Comparison of ENCODE assay signal across 13 cellular contexts in the genomic region with DNA sequence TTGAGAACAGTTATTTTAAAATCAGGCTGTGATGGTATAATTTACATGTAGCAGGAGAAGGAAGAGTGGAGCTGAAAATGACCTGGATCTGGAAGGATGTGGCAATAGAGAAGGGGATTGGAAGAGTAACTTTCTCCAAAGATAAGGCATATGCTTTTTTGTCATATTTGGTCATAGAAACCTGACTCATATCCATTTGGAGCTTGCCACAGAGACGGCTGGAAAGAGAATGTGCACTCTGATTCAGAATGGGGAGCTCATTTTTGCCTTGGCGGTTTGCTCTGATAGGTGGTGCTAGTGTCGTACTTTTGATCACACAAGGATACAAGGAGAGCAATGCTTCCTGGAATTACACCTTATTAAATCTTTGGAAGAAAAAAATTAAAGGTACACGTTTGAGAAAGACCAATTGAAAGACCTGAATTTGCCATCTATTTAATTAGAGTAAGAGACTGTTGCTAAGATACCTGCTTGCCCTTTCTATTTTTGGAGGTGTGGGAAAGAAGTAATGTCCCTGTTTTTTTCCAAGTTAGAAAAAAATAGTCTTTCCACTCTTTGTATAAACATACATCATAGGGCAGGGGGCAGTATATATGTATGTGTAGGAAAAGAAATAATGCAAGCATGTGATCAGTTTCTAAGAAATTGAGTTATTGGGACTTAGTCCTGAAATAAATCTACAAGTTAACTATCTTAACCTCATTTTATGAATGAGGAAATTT. TPM values are rescaled to one million over a fixed set of nuclear protein-coding genes. Genes with fewer than 3 reads are reported as not detected.
DNase-seq lines count a peak whose midpoint lies in the region; ATAC-seq, FAIRE-seq and TF ChIP-seq lines count a peak whose summit lies in the region.
"Had no signal": no experiment of that assay in that cellular context is flagged by ENCODE, and none has a peak within 500 bp of the region (broad histone marks: within the 10 kb centered on the region; RNA-seq: fewer than 3 reads in every experiment).

No MANE protein-coding gene starts in this region.

- no peak for FAIRE-seq in RCC 7860 (lab: Jason Lieb, UNC)
- FAIRE-seq: A549, islet of Langerhans had no signal

- no peak overlapping the region for H3K9ac ChIP-seq in smooth muscle cell (ENCODE audit: low read depth)

- no peaks in the 10 kb centered on the region for H3K9me3 Mint-ChIP-seq in activated CD4-positive, alpha-beta T cell treated with anti-CD3 and anti-CD28 coated beads, Interleukin-2, amount 10 ng/mL, durations not matched to agents 24 days and 14 days

- peak overlapping the region; percentile 68 for H3K27ac ChIP-seq in smooth muscle cell (ENCODE audit: low read depth)
- H3K27ac ChIP-seq: A549, VCaP had no signal

- peak overlapping the region; percentile 8 for H3K27ac Mint-ChIP-seq in activated CD4-positive, alpha-beta T cell treated with anti-CD3 and anti-CD28 coated beads, Interleukin-2, amount 10 ng/mL, durations not matched to agents 24 days and 14 days

- H3F3A ChIP-seq in smooth muscle cell (ENCODE audit: low read depth): no peaks in the 10 kb centered on the region

- peaks cover 16% of the 10 kb centered on the region for H3K36me3 Mint-ChIP-seq in activated CD4-positive, alpha-beta T cell treated with anti-CD3 and anti-CD28 coated beads, Interleukin-2, amount 10 ng/mL, durations not matched to agents 24 days and 14 days (ENCODE audit: low read depth)

- peaks cover 5% of the 10 kb centered on the region for H3K79me2 ChIP-seq in smooth muscle cell (ENCODE audit: low read depth)

- H3K36me3 ChIP-seq in smooth muscle cell (ENCODE audit: low read depth): no peaks in the 10 kb centered on the region

- peaks cover 31% of the 10 kb centered on the region for H3K4me1 Mint-ChIP-seq in activated CD4-positive, alpha-beta T cell treated with anti-CD3 and anti-CD28 coated beads, Interleukin-2, amount 10 ng/mL, durations not matched to agents 24 days and 14 days

- ATAC-seq in GM18873 (IDR thresholded peaks at IDR 0.05; ENCODE audit: low FRiP score, unreplicated experiment): no peak
- ATAC-seq in GM21367 (IDR thresholded peaks at IDR 0.05; ENCODE audit: unreplicated experiment): no peak

- WGBS in smooth muscle cell (ENCODE audit: low lambda C conversion rate): 47% methylated on average over 4 of the region's 4 CpGs

- no peaks in the 10 kb centered on the region for H4K20me1 ChIP-seq in smooth muscle cell (ENCODE audit: low read depth)

- H3K9me3 ChIP-seq in smooth muscle cell (replicated peaks; ENCODE audit: low read depth): no peaks in the 10 kb centered on the region
- H3K9me3 ChIP-seq: A549 had no signal

- intact Hi-C loops in activated CD4-positive, alpha-beta T cell treated with anti-CD3 and anti-CD28 coated beads, Interleukin-2, amount 10 ng/mL, durations not matched to agents 24 days and 14 days (cut with micrococcal nuclease): no loop called here

- H2AFZ ChIP-seq in smooth muscle cell (ENCODE audit: low read depth): no peak overlapping the region

- peaks cover 3% of the 10 kb centered on the region for H3K4me1 ChIP-seq in smooth muscle cell (ENCODE audit: low read depth)

- H3K4me3 Mint-ChIP-seq in activated CD4-positive, alpha-beta T cell treated with anti-CD3 and anti-CD28 coated beads, Interleukin-2, amount 10 ng/mL, durations not matched to agents 24 days and 14 days: no peak overlapping the region

- DNase-seq in activated CD4-positive, alpha-beta T cell treated with anti-CD3 and anti-CD28 coated beads, Interleukin-2, amount 10 ng/mL, durations not matched to agents 24 days and 14 days: no peak
- no peak for DNase-seq in activated CD4-positive, alpha-beta T cell treated with anti-CD3 and anti-CD28 coated beads, Interleukin-2, amount 50 U/mL, for 4 hours
- peak; percentile 37 for DNase-seq in RCC 7860 (ENCODE audit: low spot score)
- DNase-seq in fibroblast of gingiva (ENCODE audit: low read depth): peak; percentile 34
- no peak for DNase-seq in smooth muscle cell (lab: John Stamatoyannopoulos, UW; ENCODE audit: unreplicated experiment)
- DNase-seq in UCSD-AML1 (lab: John Stamatoyannopoulos, UW; ENCODE audit: unreplicated experiment): no peak
- DNase-seq: effector memory CD4-positive, alpha-beta T cell; NCI-H146 had no signal

- H3K4me2 ChIP-seq in smooth muscle cell: peak overlapping the region; percentile 19
- H3K4me2 ChIP-seq: A549 had no signal

- no peak for TF ChIP-seq CTCF in smooth muscle cell (IDR thresholded peaks at IDR 0.05; ENCODE audit: borderline replicate concordance, insufficient read depth, poor library complexity, severe bottlenecking)

- H3K27me3 Mint-ChIP-seq in activated CD4-positive, alpha-beta T cell treated with anti-CD3 and anti-CD28 coated beads, Interleukin-2, amount 10 ng/mL, durations not matched to agents 24 days and 14 days: no peaks in the 10 kb centered on the region

- H3K27me3 ChIP-seq in smooth muscle cell (ENCODE audit: low read depth): no peaks in the 10 kb centered on the region

- H3K4me3 ChIP-seq in smooth muscle cell: no peak overlapping the region
- H3K4me3 ChIP-seq: A549 had no signal

RNA-seq across cellular contexts. Expression of a gene that starts 5.4 kb away (rescaled TPM):
- total RNA-seq in activated CD4-positive, alpha-beta T cell treated with anti-CD3 and anti-CD28 coated beads, Interleukin-2, amount 10 ng/mL, durations not matched to agents 24 days and 14 days: 8.6 and 9.2 TPM in 2 replicates
- total RNA-seq in smooth muscle cell: 6.4 and 7.5 TPM in 2 replicates
- polyA plus RNA-seq in smooth muscle cell: 2.2 and 2.6 TPM in 2 replicates

RNA-seq across cellular contexts. Expression of a gene that starts 17.7 kb away (rescaled TPM):
- total RNA-seq in activated CD4-positive, alpha-beta T cell treated with anti-CD3 and anti-CD28 coated beads, Interleukin-2, amount 10 ng/mL, durations not matched to agents 24 days and 14 days: 25.0 and 26.7 TPM in 2 replicates
- total RNA-seq in smooth muscle cell: 6.5 and 12.9 TPM in 2 replicates
- 3.9 and 4.4 TPM in 2 replicates for polyA plus RNA-seq in smooth muscle cell

Comparison
In these comparisons a context has a peak if more than half of its experiments do, and no peak if none do; other contexts are left out.
1. DNase-seq: peak in RCC 7860 (single experiment) and fibroblast of gingiva (single experiment); none in activated CD4-positive, alpha-beta T cell treated with anti-CD3 and anti-CD28 coated beads, Interleukin-2, amount 10 ng/mL, durations not matched to agents 24 days and 14 days (single experiment), activated CD4-positive, alpha-beta T cell treated with anti-CD3 and anti-CD28 coated beads, Interleukin-2, amount 50 U/mL, for 4 hours (0 of 2), smooth muscle cell (single experiment) and UCSD-AML1 (single experiment).